In the genomic region with DNA sequence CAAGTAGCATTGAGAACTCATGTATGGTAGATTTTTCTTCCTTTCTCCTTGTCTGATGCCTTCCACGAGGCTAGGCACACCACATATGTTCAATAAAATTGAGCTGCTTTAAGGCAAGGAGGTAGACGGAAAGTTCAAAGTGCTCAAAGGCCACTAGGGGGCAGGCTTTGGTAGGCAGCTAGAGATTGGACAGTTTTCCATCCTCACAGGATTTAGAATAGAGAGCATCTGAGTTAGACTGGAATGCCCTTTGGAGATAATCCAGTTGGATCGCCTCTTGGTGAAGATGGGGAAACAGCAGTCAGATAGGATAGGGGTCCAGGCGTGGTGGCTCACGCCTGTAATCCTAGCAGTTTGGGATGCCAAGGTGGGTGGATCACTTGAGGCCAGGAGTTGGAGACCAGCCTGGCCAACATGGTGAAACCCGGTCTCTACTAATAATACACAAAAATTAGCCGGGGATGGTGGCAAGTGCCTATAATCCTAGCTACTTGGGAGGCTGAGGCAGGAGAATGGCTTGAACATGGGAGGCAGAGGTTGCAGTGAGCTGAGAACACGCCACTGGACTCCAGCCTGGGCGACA, we compare ENCODE assay signal across 8 cellular contexts. TPM values are rescaled to one million over a fixed set of nuclear protein-coding genes. Genes with fewer than 3 reads are reported as not detected.
DNase-seq lines count a peak whose midpoint lies in the region; ATAC-seq, FAIRE-seq and TF ChIP-seq lines count a peak whose summit lies in the region.

No MANE protein-coding gene starts in this region.

- DNase-seq in Right ventricle myocardium inferior (ENCODE audit: missing footprints) (no peak), cardiac septum (ENCODE audit: low spot score) (no peak), NCI-H187 (lab: John Stamatoyannopoulos, UW) (peak; percentile 10 to 49), T1000 (lab: John Stamatoyannopoulos, UW) (peak; percentile 1), T47D (ENCODE audit: low read depth in 1 of 2, low spot score in 1 of 2) (peak; percentile 39 to 69), keratinocyte (ENCODE audit: low read depth, low spot score) (no peak)
- peak; percentile 42 for DNase-seq in stimulated activated CD4-positive, alpha-beta T cell treated with anti-CD3 and anti-CD28 coated beads, Interleukin-2, amount 100 ng/mL, for 4 hours (ENCODE audit: low read depth)

- peak; percentile 9 for FAIRE-seq in keratinocyte (lab: Jason Lieb, UNC)

- ATAC-seq in Right ventricle myocardium inferior (peak; percentile 67), GM18907 (IDR thresholded peaks at IDR 0.05; ENCODE audit: unreplicated experiment) (no peak)

- peak; percentile 66 to 76 (median 70) for TF ChIP-seq CTCF in keratinocyte (optimal IDR thresholded peaks at IDR 0.05 in 1 of 3, IDR thresholded peaks at IDR 0.05 in 1 of 3, conservative IDR thresholded peaks at IDR 0.05 in 1 of 3; ENCODE audit: extremely low read depth in 1 of 3, insufficient read depth in 2 of 3, low read length in 3 of 3)

- peaks cover 0 to under 1% of the 10 kb centered on the region in 2 experiments for H3K36me3 ChIP-seq in keratinocyte (ENCODE audit: control insufficient read depth in 2 of 2, extremely low read depth in 1 of 2, insufficient read depth in 2 of 2, low read length in 2 of 2)

- in situ Hi-C loops in T47D (cut with HindIII; ENCODE audit: low pct_unique_long_range_greater_than_20kb, low sequenced_read_pairs), result no loop called here

- H3K9ac ChIP-seq in keratinocyte (ENCODE audit: control insufficient read depth, extremely low read depth, insufficient read depth, low read length), result no peak overlapping the region

- H3K27ac ChIP-seq in keratinocyte (ENCODE audit: control insufficient read depth, insufficient read depth, low read length), result no peak overlapping the region

- H3K4me3 ChIP-seq in keratinocyte (ENCODE audit: control insufficient read depth in 2 of 3, extremely low read depth in 1 of 3, insufficient read depth in 2 of 3, low read depth in 1 of 3, low read length in 3 of 3), result no peak overlapping the region

- H3K79me2 ChIP-seq in keratinocyte (ENCODE audit: control insufficient read depth, insufficient read depth, low read length), result peaks cover 6% of the 10 kb centered on the region

- H4K20me1 ChIP-seq in keratinocyte (ENCODE audit: control insufficient read depth, extremely low read depth, insufficient read depth, low read length), result peaks cover 5% of the 10 kb centered on the region

- H3K4me2 ChIP-seq in keratinocyte (ENCODE audit: control insufficient read depth, extremely low read depth, insufficient read depth, low read depth, low read length), result no peak overlapping the region

- H3K27me3 ChIP-seq in keratinocyte (ENCODE audit: control insufficient read depth, extremely low read depth, insufficient read depth, low read length), result no peaks in the 10 kb centered on the region

- no peaks in the 10 kb centered on the region for H3K4me1 ChIP-seq in keratinocyte (ENCODE audit: control insufficient read depth, extremely low read depth, insufficient read depth, low read length)

- no peaks in the 10 kb centered on the region for H3K9me1 ChIP-seq in keratinocyte (ENCODE audit: control insufficient read depth, extremely low read depth, insufficient read depth, low read length)

- intact Hi-C loops in Right ventricle myocardium inferior (cut with DNase I), result loop anchor here (1.0 kb wide), 1 partner anchor 112 kb away; no protein-coding TSS in a partner anchor
- intact Hi-C loops in cardiac septum (cut with DNase I), result loop anchor here (1.0 kb wide), 1 partner anchor 112 kb away; no protein-coding TSS in a partner anchor

- H3K9me3 ChIP-seq in keratinocyte (ENCODE audit: control insufficient read depth, low read depth, low read length), result no peaks in the 10 kb centered on the region

- H2AFZ ChIP-seq in keratinocyte (ENCODE audit: control insufficient read depth, low read length), result no peak overlapping the region

- dilution Hi-C loops in keratinocyte (cut with MboI; ENCODE audit: extremely low pct_ligation_motif_present, low sequenced_read_pairs), result no loop called here

RNA-seq across cellular contexts. Expression of a gene that starts 30.4 kb away (rescaled TPM):
- 2.8 TPM for total RNA-seq in Right ventricle myocardium inferior
- total RNA-seq in cardiac septum, result 3.7 TPM
- 13.7 to 25.6 TPM (median 17.6 TPM) in 3 replicates for polyA plus RNA-seq in keratinocyte
- polyA plus RNA-seq in keratinocyte (2011; ENCODE audit: low read depth), result 7.0 TPM
- polyA plus RNA-seq in keratinocyte (2011; cell fraction: cytosol; rRNA removed), result 23.9 and 24.1 TPM in 2 replicates
- polyA plus RNA-seq in keratinocyte (2011; cell fraction: nucleus; rRNA removed), result 22.7 and 22.9 TPM in 2 replicates
- polyA plus RNA-seq in keratinocyte (2012; ENCODE audit: low replicate concordance), result 10.3 and 21.4 TPM in 2 replicates
- polyA minus RNA-seq in keratinocyte, result 25.5 to 69.4 TPM (median 32.9 TPM) in 3 replicates
- polyA minus RNA-seq in keratinocyte (2011; cell fraction: cytosol; rRNA and poly(A)+ RNA removed), result 24.9 TPM
- polyA minus RNA-seq in keratinocyte (2011; cell fraction: nucleus; rRNA and poly(A)+ RNA removed), result 15.6 and 23.7 TPM in 2 replicates

Comparison
In these comparisons a context has a peak if more than half of its experiments do, and no peak if none do; other contexts are left out.
1. DNase-seq: peak in NCI-H187 (2 of 2), T1000 (single experiment), T47D (2 of 2) and stimulated activated CD4-positive, alpha-beta T cell treated with anti-CD3 and anti-CD28 coated beads, Interleukin-2, amount 100 ng/mL, for 4 hours (single experiment); none in Right ventricle myocardium inferior (single experiment), cardiac septum (single experiment) and keratinocyte (single experiment).